In genomic region chr4:41594439-41594838, GRCh38 we compare ENCODE assay signal across 20 cellular contexts. TPM values are rescaled to one million over a fixed set of nuclear protein-coding genes. Genes with fewer than 3 reads are reported as not detected.
DNase-seq lines count a peak whose midpoint lies in the region; ATAC-seq, FAIRE-seq and TF ChIP-seq lines count a peak whose summit lies in the region.
"Had no signal": no experiment of that assay in that cellular context is flagged by ENCODE, and none has a peak within 500 bp of the region (broad histone marks: within the 10 kb centered on the region; RNA-seq: fewer than 3 reads in every experiment).

No MANE protein-coding gene starts in this region.

- 24 to 52% (median 41%) methylated on average over 3 of the region's 3 CpGs for WGBS in heart left ventricle, 4 donors

- peak in 3 of 4 donors; percentile 14 to 44 (median 30) for ATAC-seq in heart left ventricle
- ATAC-seq: activated CD4-positive, alpha-beta T cell treated with anti-CD3 and anti-CD28 coated beads for 36 hours; stimulated activated naive B cell treated with anti-CD40 and anti-IgM and Interleukin-4, amounts not matched to agents 10 μg/mL and 1 μg/mL and 100 μg/mL, for 72 hours had no signal

- H3K27ac ChIP-seq in heart left ventricle, result no peak overlapping the region
- H3K27ac ChIP-seq in kidney (ENCODE audit: low read depth in 2 of 2, low read length in 2 of 2), result no peak overlapping the region
- H3K27ac ChIP-seq: breast epithelium, SJCRH30 had no signal

- intact Hi-C loops in heart left ventricle (cut with DNase I) (no loop called here), kidney (cut with DNase I) (no loop called here)

- H3K4me1 ChIP-seq in heart left ventricle, result peaks cover 0 to 75% (median 42%) of the 10 kb centered on the region in 12 donors
- H3K4me1 ChIP-seq in kidney (ENCODE audit: control insufficient read depth in 1 of 2, insufficient read depth in 1 of 2, low read depth in 1 of 2, low read length in 2 of 2), result peaks cover 7 to 15% of the 10 kb centered on the region in 2 donors
- H3K4me1 ChIP-seq: breast epithelium had no signal

- H3K4me3 ChIP-seq in heart left ventricle (no peak overlapping the region), kidney (ENCODE audit: low read length in 2 of 2) (no peak overlapping the region)
- H3K4me3 ChIP-seq: breast epithelium, SJCRH30 had no signal

- no peaks in the 10 kb centered on the region for H3K27me3 ChIP-seq in heart left ventricle
- H3K27me3 ChIP-seq: breast epithelium, SJCRH30 had no signal

- H3K36me3 ChIP-seq in heart left ventricle, result peaks cover 0 to 6% (median 0%) of the 10 kb centered on the region in 9 donors
- no peaks in the 10 kb centered on the region for H3K36me3 ChIP-seq in kidney (ENCODE audit: control insufficient read depth in 1 of 2, insufficient read depth in 2 of 2, low read length in 2 of 2)
- H3K36me3 ChIP-seq: breast epithelium had no signal

- no peak for TF ChIP-seq POLR2A in heart left ventricle (IDR thresholded peaks at IDR 0.05)

- TF ChIP-seq CTCF in heart left ventricle (IDR thresholded peaks at IDR 0.05), result no peak
- TF ChIP-seq CTCF in kidney (IDR thresholded peaks at IDR 0.05; ENCODE audit: borderline replicate concordance, extremely low read depth, insufficient read depth), result no peak

- no peak for FAIRE-seq in kidney (lab: Jason Lieb, UNC)
- FAIRE-seq: GM18507 had no signal

- no peaks in the 10 kb centered on the region for H3K9me3 ChIP-seq in heart left ventricle
- no peaks in the 10 kb centered on the region for H3K9me3 ChIP-seq in kidney (ENCODE audit: control insufficient read depth in 1 of 2, low read length in 2 of 2)
- H3K9me3 ChIP-seq: breast epithelium, SJCRH30 had no signal

- DNase-seq in Ammon's horn (ENCODE audit: low spot score) (peak; percentile 84), NCI-H446 treated with DMSO at 0.1 percent for 48 hours (lab: John Stamatoyannopoulos, UW) (peak; percentile 83), heart left ventricle (peak; percentile 42 to 59 (median 51)), pons (ENCODE audit: low spot score) (peak; percentile 70), iPS-NIHi11 (ENCODE audit: low spot score) (no peak), kidney (no peak), NCI-H2171 treated with DMSO at 0.1 percent for 48 hours (lab: John Stamatoyannopoulos, UW) (no peak)
- no peak for DNase-seq in activated naive CD4-positive, alpha-beta T cell treated with Interleukin-2 at 50 U/mL for 16 hours
- DNase-seq: ACHN; activated CD4-positive, alpha-beta T cell treated with anti-CD3 and anti-CD28 coated beads for 36 hours; activated CD8-positive, alpha-beta memory T cell treated with anti-CD3 and anti-CD28 coated beads, Interleukin-2, amount 50 U/mL, for 48 hours; activated naive CD4-positive, alpha-beta T cell treated with anti-CD3 and anti-CD28 coated beads for 36 hours; Calu3; effector memory CD4-positive, alpha-beta T cell; HFFc6; NCI-H1092; SJCRH30; stimulated activated naive B cell treated with anti-CD40 and anti-IgM and Interleukin-4, amounts not matched to agents 10 μg/mL and 1 μg/mL and 100 μg/mL, for 72 hours had no signal

- no peak overlapping the region for H3K9ac ChIP-seq in kidney (ENCODE audit: low read length in 2 of 2)

RNA-seq across cellular contexts. Expression of gene LIMCH1, which starts 56.5 kb away (rescaled TPM):
- total RNA-seq in heart left ventricle, result 100 to 1,000 TPM; 169 to 345 (median 247) TPM
- 10 to 100 TPM; 50.9 to 54.0 TPM for polyA plus RNA-seq in heart left ventricle
- 83.9 TPM for total RNA-seq in kidney
- 19.9 TPM for polyA plus RNA-seq in kidney (ENCODE audit: insufficient read depth, low read depth, low replicate concordance)
- total RNA-seq: activated CD4-positive, alpha-beta T cell treated with anti-CD3 and anti-CD28 coated beads for 36 hours; activated naive CD4-positive, alpha-beta T cell treated with anti-CD3 and anti-CD28 coated beads for 36 hours had no signal

Comparison
In these comparisons a context has a peak if more than half of its experiments do, and no peak if none do; other contexts are left out.
1. DNase-seq: peak in Ammon's horn (single experiment), NCI-H446 treated with DMSO at 0.1 percent for 48 hours (single experiment), heart left ventricle (5 of 5) and pons (single experiment); none in iPS-NIHi11 (single experiment), activated naive CD4-positive, alpha-beta T cell treated with Interleukin-2 at 50 U/mL for 16 hours (single experiment), kidney (single experiment) and NCI-H2171 treated with DMSO at 0.1 percent for 48 hours (single experiment).